ENCODE assay signal across 6 cellular contexts in genomic region chr19:43595605-43595998, GRCh38. TPM values are rescaled to one million over a fixed set of nuclear protein-coding genes. Genes with fewer than 3 reads are reported as not detected.
DNase-seq lines count a peak whose midpoint lies in the region; ATAC-seq and TF ChIP-seq lines count a peak whose summit lies in the region.

No MANE protein-coding gene starts in this region.

- peak overlapping the region; percentile 29; the same call in 1 of the 2 replicates for H2AFZ ChIP-seq in Karpas-422 (ENCODE audit: low read length)

- H3K27ac ChIP-seq in Karpas-422 (ENCODE audit: low read length) = peak overlapping the region; percentile 31; the same call in 1 of the 2 replicates

- no peaks in the 10 kb centered on the region for H3K9me2 ChIP-seq in Karpas-422 (replicated peaks; ENCODE audit: insufficient read depth, low read length)

- no peaks in the 10 kb centered on the region; the same call in 1 of the 2 replicates for H4K20me1 ChIP-seq in Karpas-422 (ENCODE audit: insufficient read depth, low read depth, low read length)

- no peaks in the 10 kb centered on the region for H3K9me3 ChIP-seq in Karpas-422 (ENCODE audit: low read length)

- H3K36me3 ChIP-seq in Karpas-422 (ENCODE audit: insufficient read depth, low read length) = peaks cover 10% of the 10 kb centered on the region; the same call in 1 of the 2 replicates

- H3K9ac ChIP-seq in Karpas-422 (ENCODE audit: low read length) = peak overlapping the region; percentile 87

- no peak for TF ChIP-seq CTCF in GM12865 (IDR thresholded peaks at IDR 0.05; ENCODE audit: insufficient read depth, low read depth, low read length, missing control alignments)

- H3K27me3 ChIP-seq in Karpas-422 (ENCODE audit: low read length) = no peaks in the 10 kb centered on the region

- ATAC-seq in esophagus mucosa = peak; percentile 1

- peak overlapping the region; percentile 91 for H3K4me2 ChIP-seq in Karpas-422 (ENCODE audit: low read depth, low read length, poor library complexity, severe bottlenecking)

- no peak for DNase-seq in GM12865 (ENCODE audit: low read depth)
- no peak for DNase-seq in Karpas-422
- DNase-seq in stimulated activated CD4-positive, alpha-beta T cell treated with anti-CD3 and anti-CD28 coated beads, Interleukin-4, amount 100 ng/mL, for 24 hours = peak; percentile 18
- no peak for DNase-seq in HPDE6-E6E7 (ENCODE audit: extremely low spot score)
- DNase-seq in germinal center (ENCODE audit: low spot score) = no peak

- H3K4me1 ChIP-seq in Karpas-422 (ENCODE audit: low read length) = peaks cover 25% of the 10 kb centered on the region

- H3K4me3 ChIP-seq in GM12865 (ENCODE audit: low read depth, low read length) (peak overlapping the region; percentile 78), Karpas-422 (ENCODE audit: low read length) (peak overlapping the region; percentile 77)

- peaks cover 61% of the 10 kb centered on the region for H3K79me2 ChIP-seq in Karpas-422 (ENCODE audit: low read length)

RNA-seq across cellular contexts. Expression of gene IRGQ, which starts 0.3 kb away (rescaled TPM):
- total RNA-seq in Karpas-422 (2014; rRNA removed; shearing (Covaris generic); ENCODE audit: low replicate concordance) = 10.1 and 10.8 TPM in 2 replicates
- 10.5 TPM for total RNA-seq in esophagus mucosa

RNA-seq across cellular contexts. Expression of gene ZNF576, which starts 0.8 kb away (rescaled TPM):
- total RNA-seq in Karpas-422 (2014; rRNA removed; shearing (Covaris generic); ENCODE audit: low replicate concordance) = 6.2 and 9.1 TPM in 2 replicates
- 12.4 TPM for total RNA-seq in esophagus mucosa

RNA-seq across cellular contexts. Expression of gene SRRM5, which starts 16.3 kb away (rescaled TPM):
- not detected in 2 replicates for total RNA-seq in Karpas-422 (2014; rRNA removed; shearing (Covaris generic); ENCODE audit: low replicate concordance)
- total RNA-seq in esophagus mucosa = 0.12 TPM

RNA-seq across cellular contexts. Expression of gene PINLYP, which starts 20.0 kb away (rescaled TPM):
- 3.6 TPM in 1 of 2 replicates, not detected in the other for total RNA-seq in Karpas-422 (2014; rRNA removed; shearing (Covaris generic); ENCODE audit: low replicate concordance)
- 9.1 TPM for total RNA-seq in esophagus mucosa

RNA-seq across cellular contexts. Expression of gene XRCC1, which starts 20.3 kb away (rescaled TPM):
- total RNA-seq in Karpas-422 (2014; rRNA removed; shearing (Covaris generic); ENCODE audit: low replicate concordance) = 40.6 and 70.1 TPM in 2 replicates
- total RNA-seq in esophagus mucosa = 15.6 TPM
